ENCODE assay signal across 12 cellular contexts in genomic region chr4:15913631-15913970, GRCh38. TPM values are rescaled to one million over a fixed set of nuclear protein-coding genes. Genes with fewer than 3 reads are reported as not detected.
DNase-seq lines count a peak whose midpoint lies in the region; ATAC-seq and TF ChIP-seq lines count a peak whose summit lies in the region.
"Had no signal": no experiment of that assay in that cellular context is flagged by ENCODE, and none has a peak within 500 bp of the region (broad histone marks: within the 10 kb centered on the region; RNA-seq: fewer than 3 reads in every experiment).

No MANE protein-coding gene starts in this region.

- CTCF ChIA-PET in Panc1 (lab: Charles Lee): no interaction called here

- in situ Hi-C loops in Caki2 (cut with HindIII; ENCODE audit: low pct_unique_long_range_greater_than_20kb, low sequenced_read_pairs): no loop called here
- in situ Hi-C loops in Panc1 (cut with HindIII; ENCODE audit: low pct_unique_long_range_greater_than_20kb, low sequenced_read_pairs): no loop called here

- no peaks in the 10 kb centered on the region for H3K79me2 ChIP-seq in osteoblast (ENCODE audit: insufficient read depth, low read length)

- H3K27me3 Mint-ChIP-seq in activated naive CD8-positive, alpha-beta T cell treated with anti-CD3 and anti-CD28 coated beads for 36 hours: peaks cover 10% of the 10 kb centered on the region

- H3K36me3 ChIP-seq in Panc1 (ENCODE audit: control insufficient read depth, insufficient read depth, low read length) (no peaks in the 10 kb centered on the region), osteoblast (ENCODE audit: insufficient read depth, low read length) (no peaks in the 10 kb centered on the region)

- peaks cover 9% of the 10 kb centered on the region for H3K4me1 Mint-ChIP-seq in activated naive CD8-positive, alpha-beta T cell treated with anti-CD3 and anti-CD28 coated beads for 36 hours

- H3K27ac ChIP-seq in Panc1 (ENCODE audit: low read length) (no peak overlapping the region), osteoblast (ENCODE audit: low read depth, low read length) (peak overlapping the region; percentile 63)
- H3K27ac ChIP-seq: KMS-11 had no signal

- H3K4me1 ChIP-seq in Panc1 (ENCODE audit: control insufficient read depth, insufficient read depth, low read length) (no peaks in the 10 kb centered on the region; the same call in 1 of the 2 replicates), osteoblast (ENCODE audit: insufficient read depth, low read length) (peaks cover 25% of the 10 kb centered on the region)

- H3K36me3 Mint-ChIP-seq in activated naive CD8-positive, alpha-beta T cell treated with anti-CD3 and anti-CD28 coated beads for 36 hours: peaks cover 2% of the 10 kb centered on the region

- H3K27ac Mint-ChIP-seq in activated naive CD8-positive, alpha-beta T cell treated with anti-CD3 and anti-CD28 coated beads for 36 hours: no peak overlapping the region
- H3K27ac Mint-ChIP-seq: T-helper 2 cell treated with Interferon-gamma antibody and Interleukin-4, amounts not matched to agents 5 μg/mL and 100 μg/mL, for 36 hours had no signal

- H3K27me3 ChIP-seq in Panc1 (ENCODE audit: control insufficient read depth, insufficient read depth, low read length) (no peaks in the 10 kb centered on the region), osteoblast (ENCODE audit: insufficient read depth, low read length) (no peaks in the 10 kb centered on the region)

- no peak overlapping the region for H2AFZ ChIP-seq in osteoblast (ENCODE audit: low read length)

- TF ChIP-seq CTCF in Panc1 (IDR thresholded peaks at IDR 0.05) (no peak), epithelial cell of proximal tubule (conservative IDR thresholded peaks at IDR 0.05; ENCODE audit: low read depth, low read length) (no peak), osteoblast (IDR thresholded peaks at IDR 0.05; ENCODE audit: extremely low read depth, low read depth, low read length) (no peak)

- intact Hi-C loops in Panc1 (cut with micrococcal nuclease; ENCODE audit: unreplicated experiment): no loop called here

- no peaks in the 10 kb centered on the region for H4K20me1 ChIP-seq in osteoblast (ENCODE audit: insufficient read depth, low read length)

- peaks cover 7% of the 10 kb centered on the region for H3K9me3 Mint-ChIP-seq in activated naive CD8-positive, alpha-beta T cell treated with anti-CD3 and anti-CD28 coated beads for 36 hours
- H3K9me3 Mint-ChIP-seq: T-helper 2 cell treated with Interferon-gamma antibody and Interleukin-4, amounts not matched to agents 5 μg/mL and 100 μg/mL, for 36 hours had no signal

- BruUV-seq in Panc1 (replicated peaks; lab: Mats Ljungman, UMichigan): no TSS peak

- POLR2A ChIA-PET in Panc1 (lab: Charles Lee): no interaction called here

- ATAC-seq in Panc1: peak; percentile 84
- no peak for ATAC-seq in GM18873 (IDR thresholded peaks at IDR 0.05; ENCODE audit: low FRiP score, unreplicated experiment)
- no peak for ATAC-seq in GM19035 (IDR thresholded peaks at IDR 0.05; ENCODE audit: unreplicated experiment)

- H3K9me3 ChIP-seq in Panc1 (ENCODE audit: control insufficient read depth, insufficient read depth, low read depth, low read length) (no peaks in the 10 kb centered on the region), osteoblast (ENCODE audit: low read depth, low read length) (no peaks in the 10 kb centered on the region)

- no peak overlapping the region for H3K4me3 ChIP-seq in Panc1 (ENCODE audit: low read depth in 2 of 2, low read length in 2 of 2)
- H3K4me3 ChIP-seq in epithelial cell of proximal tubule (ENCODE audit: low read depth, low read length): no peak overlapping the region
- H3K4me3 ChIP-seq in osteoblast (ENCODE audit: insufficient read depth, low read length): no peak overlapping the region

- peak overlapping the region; percentile 21 for H3K4me2 ChIP-seq in osteoblast (ENCODE audit: insufficient read depth, low read length)
- H3K4me2 ChIP-seq: KMS-11 had no signal

- DNase-seq in Caki2 (ENCODE audit: low read depth) (peak; percentile 79), Panc1 (ENCODE audit: low read depth, low spot score) (peak; percentile 64), epithelial cell of proximal tubule (ENCODE audit: low read depth) (peak; percentile 98), osteoblast (ENCODE audit: insufficient read length, low spot score, missing footprints) (peak; percentile 90)
- DNase-seq in activated naive CD8-positive, alpha-beta T cell treated with anti-CD3 and anti-CD28 coated beads for 36 hours: no peak
- no peak for DNase-seq in stimulated activated CD8-positive, alpha-beta memory T cell treated with anti-CD3 and anti-CD28 coated beads, Interleukin-4, amount 100 ng/mL, for 48 hours
- DNase-seq: NCI-H510A treated with DMSO at 0.1 percent for 48 hours had no signal

- no peak overlapping the region for H3K4me3 Mint-ChIP-seq in activated naive CD8-positive, alpha-beta T cell treated with anti-CD3 and anti-CD28 coated beads for 36 hours
- H3K4me3 Mint-ChIP-seq: T-helper 2 cell treated with Interferon-gamma antibody and Interleukin-4, amounts not matched to agents 5 μg/mL and 100 μg/mL, for 36 hours had no signal

RNA-seq across cellular contexts. Expression of gene FGFBP1, which starts 24.9 kb away (rescaled TPM):
- 2.8 TPM in 2 replicates for total RNA-seq in Caki2 (2014; rRNA removed; shearing (Covaris generic); ENCODE audit: low replicate concordance)
- total RNA-seq in Panc1 (2021; ENCODE audit: unreplicated experiment) (0.39 TPM), epithelial cell of proximal tubule (18.8 and 36.8 TPM in 2 replicates), osteoblast (not detected in 2 replicates)
- not detected for polyA plus RNA-seq in Panc1 (2012; ENCODE audit: insufficient read length)
- total RNA-seq in activated naive CD8-positive, alpha-beta T cell treated with anti-CD3 and anti-CD28 coated beads for 36 hours: not detected
- total RNA-seq: skeletal muscle tissue had no signal

RNA-seq across cellular contexts. Expression of gene FGFBP2, which starts 49.4 kb away (rescaled TPM):
- not detected in 2 replicates for total RNA-seq in Caki2 (2014; rRNA removed; shearing (Covaris generic); ENCODE audit: low replicate concordance)
- total RNA-seq in Panc1 (2021; ENCODE audit: unreplicated experiment): 0.33 TPM
- not detected for polyA plus RNA-seq in Panc1 (2012; ENCODE audit: insufficient read length)
- total RNA-seq in epithelial cell of proximal tubule: 0.22 TPM in 1 of 2 replicates, not detected in the other
- total RNA-seq in osteoblast: 0.36 TPM in 1 of 2 replicates, not detected in the other
- total RNA-seq in activated naive CD8-positive, alpha-beta T cell treated with anti-CD3 and anti-CD28 coated beads for 36 hours: 1 to 10 TPM; 8.6 to 8.9 TPM
- total RNA-seq: skeletal muscle tissue had no signal

Comparison
In these comparisons a context has a peak if more than half of its experiments do, and no peak if none do; other contexts are left out.
1. DNase-seq: peak in Caki2 (single experiment), Panc1 (single experiment), epithelial cell of proximal tubule (single experiment) and osteoblast (single experiment); none in activated naive CD8-positive, alpha-beta T cell treated with anti-CD3 and anti-CD28 coated beads for 36 hours (single experiment) and stimulated activated CD8-positive, alpha-beta memory T cell treated with anti-CD3 and anti-CD28 coated beads, Interleukin-4, amount 100 ng/mL, for 48 hours (single experiment).